In the genomic region with DNA sequence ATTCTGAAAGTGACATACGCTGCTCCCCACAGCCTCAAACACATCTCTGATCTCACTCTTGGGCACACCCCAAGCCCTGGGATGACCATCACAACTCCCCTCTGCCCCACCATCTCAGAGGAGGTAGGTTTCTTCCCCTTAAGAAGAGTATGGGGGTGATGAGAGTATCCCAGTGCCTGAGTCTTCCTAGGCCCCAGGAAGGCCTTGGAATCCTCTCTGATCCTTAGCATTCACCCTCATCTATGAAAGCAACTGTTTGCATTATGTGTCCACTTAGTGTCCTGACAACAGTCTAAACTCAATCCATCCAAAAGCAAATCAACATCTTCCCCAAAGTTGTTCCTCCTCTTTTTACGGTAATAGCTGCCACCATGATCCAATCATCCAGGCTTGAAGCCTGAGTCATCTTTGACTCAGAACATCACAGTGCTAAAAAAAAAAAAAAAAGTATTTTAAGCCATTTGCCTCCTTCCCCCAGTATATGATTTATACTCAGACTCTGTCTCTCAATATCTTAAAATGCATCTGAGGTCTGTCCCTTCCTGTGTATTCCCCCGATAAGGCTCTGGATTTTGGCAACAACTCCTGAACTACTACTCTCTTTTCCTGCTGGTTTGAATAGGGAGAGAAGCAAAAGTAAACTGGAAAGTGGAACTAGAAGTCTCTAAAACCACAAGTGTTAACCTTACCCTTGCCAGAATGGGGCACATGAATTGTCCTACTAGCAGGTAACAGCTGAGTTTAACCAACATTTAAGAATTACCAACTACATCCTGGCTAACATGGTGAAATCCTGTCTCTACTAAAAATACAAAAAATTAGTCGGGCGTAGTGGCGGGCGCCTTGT, we compare ENCODE assay signal across 1 cellular context.
TF ChIP-seq lines count a peak whose summit lies in the region.

No MANE protein-coding gene starts in this region.

TF ChIP-seq in GM12878, 131 proteins besides CTCF, POLR2A, EP300 and RAD21 (continued from another document and continues in another):
- TF ChIP-seq, protein P1, sequence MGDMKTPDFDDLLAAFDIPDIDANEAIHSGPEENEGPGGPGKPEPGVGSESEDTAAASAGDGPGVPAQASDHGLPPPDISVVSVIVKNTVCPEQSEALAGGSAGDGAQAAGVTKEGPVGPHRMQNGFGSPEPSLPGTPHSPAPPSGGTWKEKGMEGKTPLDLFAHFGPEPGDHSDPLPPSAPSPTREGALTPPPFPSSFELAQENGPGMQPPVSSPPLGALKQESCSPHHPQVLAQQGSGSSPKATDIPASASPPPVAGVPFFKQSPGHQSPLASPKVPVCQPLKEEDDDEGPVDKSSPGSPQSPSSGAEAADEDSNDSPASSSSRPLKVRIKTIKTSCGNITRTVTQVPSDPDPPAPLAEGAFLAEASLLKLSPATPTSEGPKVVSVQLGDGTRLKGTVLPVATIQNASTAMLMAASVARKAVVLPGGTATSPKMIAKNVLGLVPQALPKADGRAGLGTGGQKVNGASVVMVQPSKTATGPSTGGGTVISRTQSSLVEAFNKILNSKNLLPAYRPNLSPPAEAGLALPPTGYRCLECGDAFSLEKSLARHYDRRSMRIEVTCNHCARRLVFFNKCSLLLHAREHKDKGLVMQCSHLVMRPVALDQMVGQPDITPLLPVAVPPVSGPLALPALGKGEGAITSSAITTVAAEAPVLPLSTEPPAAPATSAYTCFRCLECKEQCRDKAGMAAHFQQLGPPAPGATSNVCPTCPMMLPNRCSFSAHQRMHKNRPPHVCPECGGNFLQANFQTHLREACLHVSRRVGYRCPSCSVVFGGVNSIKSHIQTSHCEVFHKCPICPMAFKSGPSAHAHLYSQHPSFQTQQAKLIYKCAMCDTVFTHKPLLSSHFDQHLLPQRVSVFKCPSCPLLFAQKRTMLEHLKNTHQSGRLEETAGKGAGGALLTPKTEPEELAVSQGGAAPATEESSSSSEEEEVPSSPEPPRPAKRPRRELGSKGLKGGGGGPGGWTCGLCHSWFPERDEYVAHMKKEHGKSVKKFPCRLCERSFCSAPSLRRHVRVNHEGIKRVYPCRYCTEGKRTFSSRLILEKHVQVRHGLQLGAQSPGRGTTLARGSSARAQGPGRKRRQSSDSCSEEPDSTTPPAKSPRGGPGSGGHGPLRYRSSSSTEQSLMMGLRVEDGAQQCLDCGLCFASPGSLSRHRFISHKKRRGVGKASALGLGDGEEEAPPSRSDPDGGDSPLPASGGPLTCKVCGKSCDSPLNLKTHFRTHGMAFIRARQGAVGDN (IDR thresholded peaks at IDR 0.05), result peak; percentile 0
- TF ChIP-seq, protein P2, sequence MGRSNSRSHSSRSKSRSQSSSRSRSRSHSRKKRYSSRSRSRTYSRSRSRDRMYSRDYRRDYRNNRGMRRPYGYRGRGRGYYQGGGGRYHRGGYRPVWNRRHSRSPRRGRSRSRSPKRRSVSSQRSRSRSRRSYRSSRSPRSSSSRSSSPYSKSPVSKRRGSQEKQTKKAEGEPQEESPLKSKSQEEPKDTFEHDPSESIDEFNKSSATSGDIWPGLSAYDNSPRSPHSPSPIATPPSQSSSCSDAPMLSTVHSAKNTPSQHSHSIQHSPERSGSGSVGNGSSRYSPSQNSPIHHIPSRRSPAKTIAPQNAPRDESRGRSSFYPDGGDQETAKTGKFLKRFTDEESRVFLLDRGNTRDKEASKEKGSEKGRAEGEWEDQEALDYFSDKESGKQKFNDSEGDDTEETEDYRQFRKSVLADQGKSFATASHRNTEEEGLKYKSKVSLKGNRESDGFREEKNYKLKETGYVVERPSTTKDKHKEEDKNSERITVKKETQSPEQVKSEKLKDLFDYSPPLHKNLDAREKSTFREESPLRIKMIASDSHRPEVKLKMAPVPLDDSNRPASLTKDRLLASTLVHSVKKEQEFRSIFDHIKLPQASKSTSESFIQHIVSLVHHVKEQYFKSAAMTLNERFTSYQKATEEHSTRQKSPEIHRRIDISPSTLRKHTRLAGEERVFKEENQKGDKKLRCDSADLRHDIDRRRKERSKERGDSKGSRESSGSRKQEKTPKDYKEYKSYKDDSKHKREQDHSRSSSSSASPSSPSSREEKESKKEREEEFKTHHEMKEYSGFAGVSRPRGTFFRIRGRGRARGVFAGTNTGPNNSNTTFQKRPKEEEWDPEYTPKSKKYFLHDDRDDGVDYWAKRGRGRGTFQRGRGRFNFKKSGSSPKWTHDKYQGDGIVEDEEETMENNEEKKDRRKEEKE (IDR thresholded peaks at IDR 0.05), result no peak
- TF ChIP-seq CHD2 (IDR thresholded peaks at IDR 0.05; ENCODE audit: borderline replicate concordance, low read depth, low read length), result no peak
- no peak for TF ChIP-seq SUZ12 (IDR thresholded peaks at IDR 0.05; ENCODE audit: unreplicated experiment)
- no peak for TF ChIP-seq POU2F2 (IDR thresholded peaks at IDR 0.05; ENCODE audit: borderline replicate concordance, low read depth, low read length)
- TF ChIP-seq RAD51 (IDR thresholded peaks at IDR 0.05), result no peak
- TF ChIP-seq, protein P3, sequence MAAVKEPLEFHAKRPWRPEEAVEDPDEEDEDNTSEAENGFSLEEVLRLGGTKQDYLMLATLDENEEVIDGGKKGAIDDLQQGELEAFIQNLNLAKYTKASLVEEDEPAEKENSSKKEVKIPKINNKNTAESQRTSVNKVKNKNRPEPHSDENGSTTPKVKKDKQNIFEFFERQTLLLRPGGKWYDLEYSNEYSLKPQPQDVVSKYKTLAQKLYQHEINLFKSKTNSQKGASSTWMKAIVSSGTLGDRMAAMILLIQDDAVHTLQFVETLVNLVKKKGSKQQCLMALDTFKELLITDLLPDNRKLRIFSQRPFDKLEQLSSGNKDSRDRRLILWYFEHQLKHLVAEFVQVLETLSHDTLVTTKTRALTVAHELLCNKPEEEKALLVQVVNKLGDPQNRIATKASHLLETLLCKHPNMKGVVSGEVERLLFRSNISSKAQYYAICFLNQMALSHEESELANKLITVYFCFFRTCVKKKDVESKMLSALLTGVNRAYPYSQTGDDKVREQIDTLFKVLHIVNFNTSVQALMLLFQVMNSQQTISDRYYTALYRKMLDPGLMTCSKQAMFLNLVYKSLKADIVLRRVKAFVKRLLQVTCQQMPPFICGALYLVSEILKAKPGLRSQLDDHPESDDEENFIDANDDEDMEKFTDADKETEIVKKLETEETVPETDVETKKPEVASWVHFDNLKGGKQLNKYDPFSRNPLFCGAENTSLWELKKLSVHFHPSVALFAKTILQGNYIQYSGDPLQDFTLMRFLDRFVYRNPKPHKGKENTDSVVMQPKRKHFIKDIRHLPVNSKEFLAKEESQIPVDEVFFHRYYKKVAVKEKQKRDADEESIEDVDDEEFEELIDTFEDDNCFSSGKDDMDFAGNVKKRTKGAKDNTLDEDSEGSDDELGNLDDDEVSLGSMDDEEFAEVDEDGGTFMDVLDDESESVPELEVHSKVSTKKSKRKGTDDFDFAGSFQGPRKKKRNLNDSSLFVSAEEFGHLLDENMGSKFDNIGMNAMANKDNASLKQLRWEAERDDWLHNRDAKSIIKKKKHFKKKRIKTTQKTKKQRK (IDR thresholded peaks at IDR 0.05; ENCODE audit: low read depth, low read length), result no peak
- TF ChIP-seq, protein P4, sequence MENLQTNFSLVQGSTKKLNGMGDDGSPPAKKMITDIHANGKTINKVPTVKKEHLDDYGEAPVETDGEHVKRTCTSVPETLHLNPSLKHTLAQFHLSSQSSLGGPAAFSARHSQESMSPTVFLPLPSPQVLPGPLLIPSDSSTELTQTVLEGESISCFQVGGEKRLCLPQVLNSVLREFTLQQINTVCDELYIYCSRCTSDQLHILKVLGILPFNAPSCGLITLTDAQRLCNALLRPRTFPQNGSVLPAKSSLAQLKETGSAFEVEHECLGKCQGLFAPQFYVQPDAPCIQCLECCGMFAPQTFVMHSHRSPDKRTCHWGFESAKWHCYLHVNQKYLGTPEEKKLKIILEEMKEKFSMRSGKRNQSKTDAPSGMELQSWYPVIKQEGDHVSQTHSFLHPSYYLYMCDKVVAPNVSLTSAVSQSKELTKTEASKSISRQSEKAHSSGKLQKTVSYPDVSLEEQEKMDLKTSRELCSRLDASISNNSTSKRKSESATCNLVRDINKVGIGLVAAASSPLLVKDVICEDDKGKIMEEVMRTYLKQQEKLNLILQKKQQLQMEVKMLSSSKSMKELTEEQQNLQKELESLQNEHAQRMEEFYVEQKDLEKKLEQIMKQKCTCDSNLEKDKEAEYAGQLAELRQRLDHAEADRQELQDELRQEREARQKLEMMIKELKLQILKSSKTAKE (IDR thresholded peaks at IDR 0.05; ENCODE audit: low read depth, poor library complexity, severe bottlenecking), result peak; percentile 33
- TF ChIP-seq BMI1 (IDR thresholded peaks at IDR 0.05; ENCODE audit: borderline replicate concordance), result no peak
- no peak for TF ChIP-seq RB1 (IDR thresholded peaks at IDR 0.05; ENCODE audit: borderline replicate concordance)
- TF ChIP-seq, protein P5, sequence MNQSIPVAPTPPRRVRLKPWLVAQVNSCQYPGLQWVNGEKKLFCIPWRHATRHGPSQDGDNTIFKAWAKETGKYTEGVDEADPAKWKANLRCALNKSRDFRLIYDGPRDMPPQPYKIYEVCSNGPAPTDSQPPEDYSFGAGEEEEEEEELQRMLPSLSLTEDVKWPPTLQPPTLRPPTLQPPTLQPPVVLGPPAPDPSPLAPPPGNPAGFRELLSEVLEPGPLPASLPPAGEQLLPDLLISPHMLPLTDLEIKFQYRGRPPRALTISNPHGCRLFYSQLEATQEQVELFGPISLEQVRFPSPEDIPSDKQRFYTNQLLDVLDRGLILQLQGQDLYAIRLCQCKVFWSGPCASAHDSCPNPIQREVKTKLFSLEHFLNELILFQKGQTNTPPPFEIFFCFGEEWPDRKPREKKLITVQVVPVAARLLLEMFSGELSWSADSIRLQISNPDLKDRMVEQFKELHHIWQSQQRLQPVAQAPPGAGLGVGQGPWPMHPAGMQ (IDR thresholded peaks at IDR 0.05; ENCODE audit: borderline replicate concordance), result no peak
- no peak for TF ChIP-seq FOXK2 (IDR thresholded peaks at IDR 0.05)
- TF ChIP-seq, protein P6, sequence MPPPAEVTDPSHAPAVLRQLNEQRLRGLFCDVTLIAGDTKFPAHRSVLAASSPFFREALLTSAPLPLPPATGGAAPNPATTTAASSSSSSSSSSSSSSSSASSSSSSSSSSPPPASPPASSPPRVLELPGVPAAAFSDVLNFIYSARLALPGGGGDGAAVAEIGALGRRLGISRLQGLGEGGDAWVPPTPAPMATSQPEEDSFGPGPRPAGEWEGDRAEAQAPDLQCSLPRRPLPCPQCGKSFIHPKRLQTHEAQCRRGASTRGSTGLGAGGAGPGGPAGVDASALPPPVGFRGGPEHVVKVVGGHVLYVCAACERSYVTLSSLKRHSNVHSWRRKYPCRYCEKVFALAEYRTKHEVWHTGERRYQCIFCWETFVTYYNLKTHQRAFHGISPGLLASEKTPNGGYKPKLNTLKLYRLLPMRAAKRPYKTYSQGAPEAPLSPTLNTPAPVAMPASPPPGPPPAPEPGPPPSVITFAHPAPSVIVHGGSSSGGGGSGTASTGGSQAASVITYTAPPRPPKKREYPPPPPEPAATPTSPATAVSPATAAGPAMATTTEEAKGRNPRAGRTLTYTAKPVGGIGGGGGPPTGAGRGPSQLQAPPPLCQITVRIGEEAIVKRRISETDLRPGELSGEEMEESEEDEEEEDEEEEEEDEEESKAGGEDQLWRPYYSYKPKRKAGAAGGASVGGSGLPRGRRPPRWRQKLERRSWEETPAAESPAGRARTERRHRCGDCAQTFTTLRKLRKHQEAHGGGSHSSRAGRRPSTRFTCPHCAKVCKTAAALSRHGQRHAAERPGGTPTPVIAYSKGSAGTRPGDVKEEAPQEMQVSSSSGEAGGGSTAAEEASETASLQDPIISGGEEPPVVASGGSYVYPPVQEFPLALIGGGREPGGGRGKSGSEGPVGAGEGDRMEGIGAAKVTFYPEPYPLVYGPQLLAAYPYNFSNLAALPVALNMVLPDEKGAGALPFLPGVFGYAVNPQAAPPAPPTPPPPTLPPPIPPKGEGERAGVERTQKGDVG (CRISPR knock-in tag; IDR thresholded peaks at IDR 0.05), result no peak
- no peak; the same call in none of the 2 replicates for TF ChIP-seq DPF2 (IDR thresholded peaks at IDR 0.05)
- TF ChIP-seq IRF4 (IDR thresholded peaks at IDR 0.05; ENCODE audit: low read depth, low read length), result 0 out of 2 replicates have a peak, but pooled peaks have one; percentile 7
- no peak for TF ChIP-seq BRCA1 (IDR thresholded peaks at IDR 0.05; ENCODE audit: low read depth, low read length)
- no peak for TF ChIP-seq ZZZ3 (IDR thresholded peaks at IDR 0.05; ENCODE audit: control insufficient read depth, insufficient read length, low read depth)
- TF ChIP-seq RELA (IDR thresholded peaks at IDR 0.05; ENCODE audit: borderline replicate concordance, partially characterized antibody), result no peak
- TF ChIP-seq, protein P7, sequence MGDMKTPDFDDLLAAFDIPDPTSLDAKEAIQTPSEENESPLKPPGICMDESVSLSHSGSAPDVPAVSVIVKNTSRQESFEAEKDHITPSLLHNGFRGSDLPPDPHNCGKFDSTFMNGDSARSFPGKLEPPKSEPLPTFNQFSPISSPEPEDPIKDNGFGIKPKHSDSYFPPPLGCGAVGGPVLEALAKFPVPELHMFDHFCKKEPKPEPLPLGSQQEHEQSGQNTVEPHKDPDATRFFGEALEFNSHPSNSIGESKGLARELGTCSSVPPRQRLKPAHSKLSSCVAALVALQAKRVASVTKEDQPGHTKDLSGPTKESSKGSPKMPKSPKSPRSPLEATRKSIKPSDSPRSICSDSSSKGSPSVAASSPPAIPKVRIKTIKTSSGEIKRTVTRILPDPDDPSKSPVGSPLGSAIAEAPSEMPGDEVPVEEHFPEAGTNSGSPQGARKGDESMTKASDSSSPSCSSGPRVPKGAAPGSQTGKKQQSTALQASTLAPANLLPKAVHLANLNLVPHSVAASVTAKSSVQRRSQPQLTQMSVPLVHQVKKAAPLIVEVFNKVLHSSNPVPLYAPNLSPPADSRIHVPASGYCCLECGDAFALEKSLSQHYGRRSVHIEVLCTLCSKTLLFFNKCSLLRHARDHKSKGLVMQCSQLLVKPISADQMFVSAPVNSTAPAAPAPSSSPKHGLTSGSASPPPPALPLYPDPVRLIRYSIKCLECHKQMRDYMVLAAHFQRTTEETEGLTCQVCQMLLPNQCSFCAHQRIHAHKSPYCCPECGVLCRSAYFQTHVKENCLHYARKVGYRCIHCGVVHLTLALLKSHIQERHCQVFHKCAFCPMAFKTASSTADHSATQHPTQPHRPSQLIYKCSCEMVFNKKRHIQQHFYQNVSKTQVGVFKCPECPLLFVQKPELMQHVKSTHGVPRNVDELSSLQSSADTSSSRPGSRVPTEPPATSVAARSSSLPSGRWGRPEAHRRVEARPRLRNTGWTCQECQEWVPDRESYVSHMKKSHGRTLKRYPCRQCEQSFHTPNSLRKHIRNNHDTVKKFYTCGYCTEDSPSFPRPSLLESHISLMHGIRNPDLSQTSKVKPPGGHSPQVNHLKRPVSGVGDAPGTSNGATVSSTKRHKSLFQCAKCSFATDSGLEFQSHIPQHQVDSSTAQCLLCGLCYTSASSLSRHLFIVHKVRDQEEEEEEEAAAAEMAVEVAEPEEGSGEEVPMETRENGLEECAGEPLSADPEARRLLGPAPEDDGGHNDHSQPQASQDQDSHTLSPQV (IDR thresholded peaks at IDR 0.05), result no peak
